1 cellular context compared by ENCODE assay signal in the genomic region with DNA sequence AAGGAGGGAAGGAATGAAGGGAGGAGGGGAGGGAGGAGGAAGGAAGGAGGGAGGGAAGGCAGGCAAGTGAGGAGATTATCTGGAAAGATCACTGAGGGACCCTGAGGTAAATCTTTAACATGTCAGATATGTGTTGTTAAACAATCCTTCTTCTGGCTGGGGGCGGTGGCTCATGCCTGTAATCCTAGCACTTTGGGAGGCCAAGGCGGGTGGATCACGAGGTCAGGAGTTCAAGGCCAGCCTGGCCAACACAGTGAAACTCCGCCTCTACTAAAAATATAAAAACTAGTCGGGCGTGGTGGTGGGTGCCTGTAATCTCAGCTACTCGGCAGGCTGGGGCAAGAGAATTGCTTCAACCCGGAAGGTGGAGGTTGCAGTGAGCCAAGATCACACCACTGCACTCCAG. TPM values are rescaled to one million over a fixed set of nuclear protein-coding genes. Genes with fewer than 3 reads are reported as not detected.
"Had no signal": no experiment of that assay in that cellular context is flagged by ENCODE, and none has a peak within 500 bp of the region (broad histone marks: within the 10 kb centered on the region; RNA-seq: fewer than 3 reads in every experiment).

No MANE protein-coding gene starts in this region.

RNA-seq across cellular contexts. Expression of gene WNT9A, which starts 37.8 kb away (rescaled TPM):
- polyA plus RNA-seq: cardiac muscle cell had no signal
